Comparison of ENCODE assay signal across 18 cellular contexts in genomic region chr16:86087561-86088230, GRCh38.
"Had no signal": no experiment of that assay in that cellular context is flagged by ENCODE, and none has a peak within 500 bp of the region (broad histone marks: within the 10 kb centered on the region; RNA-seq: fewer than 3 reads in every experiment).

No MANE protein-coding gene starts in this region.

- H3K27me3 Mint-ChIP-seq: stimulated activated naive CD8-positive, alpha-beta T cell treated with anti-CD3 and anti-CD28 coated beads, Interleukin-15, Interleukin-2, amounts not matched to agents 100 ng/mL and 50 ng/mL, for 24 hours had no signal

- H3K4me3 ChIP-seq: cardiac muscle cell, dorsolateral prefrontal cortex had no signal

- DNase-seq: activated CD4-positive, alpha-beta T cell treated with anti-CD3 and anti-CD28 coated beads, Interleukin-2, amount 50 U/mL, for 4 hours; activated CD4-positive, CD25-positive, alpha-beta regulatory T cell treated with anti-CD3 and anti-CD28 coated beads, Interleukin-2, amount 50 U/mL, for 72 hours; activated gamma-delta T cell treated with Interleukin-2 at 50 U/mL for 16 hours; activated T-cell treated with anti-CD3 and anti-CD28 coated beads, Interleukin-2, amount 50 U/mL, for 72 hours; amniotic stem cell; foreskin fibroblast; hippocampal formation; left colon; SW 1271; T-helper 2 cell had no signal

- ATAC-seq: activated naive CD4-positive, alpha-beta T cell treated with anti-CD3 and anti-CD28 coated beads, Interleukin-2, amount 50 U/mL, for 72 hours; activated T-cell treated with anti-CD3 and anti-CD28 coated beads, Interleukin-2, amount 50 U/mL, for 72 hours; left colon had no signal

- H3K4me3 Mint-ChIP-seq: activated T-cell treated with anti-CD3 and anti-CD28 coated beads, Interleukin-2, amount 50 U/mL, for 72 hours; stimulated activated naive CD8-positive, alpha-beta T cell treated with anti-CD3 and anti-CD28 coated beads, Interleukin-15, Interleukin-2, amounts not matched to agents 100 ng/mL and 50 ng/mL, for 24 hours; type B pancreatic cell had no signal

- H3K27ac Mint-ChIP-seq: activated T-cell treated with anti-CD3 and anti-CD28 coated beads, Interleukin-2, amount 50 U/mL, for 72 hours; progenitor cell of endocrine pancreas; stimulated activated naive CD8-positive, alpha-beta T cell treated with anti-CD3 and anti-CD28 coated beads, Interleukin-15, Interleukin-2, amounts not matched to agents 100 ng/mL and 50 ng/mL, for 24 hours; type B pancreatic cell had no signal

- H3K27ac ChIP-seq: cardiac muscle cell, dorsolateral prefrontal cortex, epithelial cell of prostate, VCaP had no signal

- H3K36me3 ChIP-seq: cardiac muscle cell had no signal

- H3K27me3 ChIP-seq: cardiac muscle cell had no signal

- H3K9me3 Mint-ChIP-seq: activated naive CD4-positive, alpha-beta T cell treated with anti-CD3 and anti-CD28 coated beads, Interleukin-2, amount 50 U/mL, for 72 hours; activated T-cell treated with anti-CD3 and anti-CD28 coated beads, Interleukin-2, amount 50 U/mL, for 72 hours; stimulated activated naive CD8-positive, alpha-beta T cell treated with anti-CD3 and anti-CD28 coated beads, Interleukin-15, Interleukin-2, amounts not matched to agents 100 ng/mL and 50 ng/mL, for 24 hours; type B pancreatic cell had no signal
